ENCODE assay signal across 8 cellular contexts in the genomic region with DNA sequence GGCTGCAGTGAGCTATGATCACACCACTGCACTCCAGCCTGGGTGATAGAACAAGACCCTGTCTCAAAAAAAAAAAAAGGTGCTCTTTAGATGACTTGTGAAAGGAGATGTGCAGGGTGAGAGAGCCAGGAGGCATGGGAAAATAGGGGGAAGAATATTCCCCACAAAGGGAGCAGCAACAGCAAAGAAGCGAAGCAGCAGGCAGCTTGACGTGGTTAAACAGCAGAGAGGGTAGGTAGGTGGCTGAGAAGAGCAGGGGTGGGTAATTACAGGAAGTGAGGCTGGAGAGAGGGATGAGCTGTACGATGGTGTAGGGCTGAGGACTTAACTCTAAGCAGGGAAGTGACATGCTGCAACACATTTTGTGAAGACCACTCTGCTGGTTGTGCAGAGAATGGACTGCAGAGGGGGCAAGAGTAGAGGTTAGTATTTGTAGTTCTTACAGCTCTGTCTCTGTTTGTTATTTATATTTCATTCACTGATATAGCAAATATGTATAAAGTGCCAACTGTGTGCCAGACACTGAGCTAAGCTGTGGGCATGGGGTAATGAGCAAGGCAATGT. TPM values are rescaled to one million over a fixed set of nuclear protein-coding genes. Genes with fewer than 3 reads are reported as not detected.
DNase-seq lines count a peak whose midpoint lies in the region; ATAC-seq, FAIRE-seq and TF ChIP-seq lines count a peak whose summit lies in the region.

No MANE protein-coding gene starts in this region.

- H3K27me3 ChIP-seq in left ventricle myocardium inferior (ENCODE audit: low read depth) (no peaks in the 10 kb centered on the region), right atrium auricular region (no peaks in the 10 kb centered on the region), mammary epithelial cell (ENCODE audit: insufficient read depth, low read length) (no peaks in the 10 kb centered on the region)

- 50% methylated on average over 2 of the region's 3 CpGs for WGBS in mammary epithelial cell (ENCODE audit: low coverage, missing lambda C conversion rate)

- ATAC-seq in HG03520 (IDR thresholded peaks at IDR 0.05; ENCODE audit: unreplicated experiment) = peak; percentile 34
- no peak for ATAC-seq in GM18511 (IDR thresholded peaks at IDR 0.05; ENCODE audit: unreplicated experiment)

- dilution Hi-C loops in mammary epithelial cell (cut with HindIII; ENCODE audit: low sequenced_read_pairs) = no loop called here

- intact Hi-C loops in left ventricle myocardium inferior (cut with micrococcal nuclease) = no loop called here
- intact Hi-C loops in mammary epithelial cell (cut with micrococcal nuclease) = loop anchor here (1.0 to 2.0 kb wide), 2 partner anchors 43 to 143 kb away; partner anchors contain the start of gene CNEP1R1

- TF ChIP-seq CTCF in left ventricle myocardium inferior (IDR thresholded peaks at IDR 0.05; ENCODE audit: borderline replicate concordance) = peak; percentile 43
- TF ChIP-seq CTCF in right atrium auricular region (IDR thresholded peaks at IDR 0.05) = peak in 1 of 2 donors; percentile 52
- peak; percentile 38 to 51 for TF ChIP-seq CTCF in mammary epithelial cell (conservative IDR thresholded peaks at IDR 0.05 in 1 of 2, IDR thresholded peaks at IDR 0.05 in 1 of 2; ENCODE audit: extremely low read depth in 1 of 2, insufficient read depth in 1 of 2, low read depth in 1 of 2, low read length in 2 of 2)

- H2AFZ ChIP-seq in mammary epithelial cell (ENCODE audit: low read depth, low read length) = no peak overlapping the region

- no TSS peak for BruUV-seq in mammary epithelial cell (replicated peaks; lab: Mats Ljungman, UMichigan)

- no peak overlapping the region for H3K9ac ChIP-seq in mammary epithelial cell (ENCODE audit: insufficient read depth, low read length)

- no peak for FAIRE-seq in urothelium cell line (lab: Jason Lieb, UNC)

- DNase-seq in left ventricle myocardium inferior (no peak), right atrium auricular region (ENCODE audit: low spot score) (no peak), SIG-M5 treated with dmso at 0.1 percent for 504 hours (lab: John Stamatoyannopoulos, UW; ENCODE audit: unreplicated experiment) (peak; percentile 81), mammary epithelial cell (peak; percentile 16), lung microvascular endothelial cell (ENCODE audit: low read depth in 2 of 2) (peak; percentile 76 to 82), urothelium cell line (ENCODE audit: low spot score) (peak; percentile 21)

- peaks cover 54% of the 10 kb centered on the region for H3K79me2 ChIP-seq in mammary epithelial cell (ENCODE audit: insufficient read depth, low read length)

- no peak overlapping the region for H3K27ac ChIP-seq in left ventricle myocardium inferior (replicated peaks)
- no peak overlapping the region for H3K27ac ChIP-seq in right atrium auricular region
- no peak overlapping the region for H3K27ac ChIP-seq in mammary epithelial cell (ENCODE audit: insufficient read depth, low read depth, low read length)

- CTCF ChIA-PET in mammary epithelial cell (lab: Charles Lee; ENCODE audit: low non-redundant PET) = interaction anchor here (0.7 to 1.2 kb wide), 2 partner anchors 22 to 143 kb away, joined by 3 to 10 read pairs; no protein-coding TSS in a partner anchor

- H3K9me3 ChIP-seq in left ventricle myocardium inferior (replicated peaks) (no peaks in the 10 kb centered on the region), right atrium auricular region (no peaks in the 10 kb centered on the region), mammary epithelial cell (replicated peaks; ENCODE audit: insufficient read depth, low read length) (no peaks in the 10 kb centered on the region)

- H3K36me3 ChIP-seq in left ventricle myocardium inferior (peaks cover 19% of the 10 kb centered on the region), right atrium auricular region (peaks cover 11% of the 10 kb centered on the region), mammary epithelial cell (ENCODE audit: insufficient read depth, low read length) (peaks cover 8% of the 10 kb centered on the region)

- H4K20me1 ChIP-seq in mammary epithelial cell (ENCODE audit: insufficient read depth, low read length) = no peaks in the 10 kb centered on the region

- peak overlapping the region; percentile 94 for H3K4me3 ChIP-seq in left ventricle myocardium inferior
- H3K4me3 ChIP-seq in right atrium auricular region = no peak overlapping the region
- peak overlapping the region in 1 of 3 experiments; percentile 99 for H3K4me3 ChIP-seq in mammary epithelial cell (replicated peaks in 1 of 3; ENCODE audit: insufficient read depth in 1 of 3, low read depth in 2 of 3, low read length in 3 of 3)

- H3K4me2 ChIP-seq in mammary epithelial cell (ENCODE audit: insufficient read depth, low read depth, low read length) = peak overlapping the region; percentile 96

- in situ Hi-C loops in mammary epithelial cell (cut with MboI; ENCODE audit: low sequenced_read_pairs in 2 of 2) = loop anchor here in 1 of 2 donors (25.0 kb wide), 1 partner anchor 295 kb away; the partner anchor contains the start of gene BRD7

- H3K4me1 ChIP-seq in left ventricle myocardium inferior = peaks cover 41% of the 10 kb centered on the region
- peaks cover 0 to 23% of the 10 kb centered on the region in 2 donors for H3K4me1 ChIP-seq in right atrium auricular region
- H3K4me1 ChIP-seq in mammary epithelial cell (ENCODE audit: insufficient read depth, low read length) = peaks cover 15% of the 10 kb centered on the region

RNA-seq across cellular contexts. Expression of gene HEATR3, which starts 1.6 kb away (rescaled TPM):
- total RNA-seq in left ventricle myocardium inferior = 9.0 TPM
- total RNA-seq in right atrium auricular region = 10 to 100 TPM in 1 of 2 donors, 1 to 10 TPM in 1; 5.6 to 11.7 TPM
- 10 to 100 TPM; 18.7 to 23.8 TPM for total RNA-seq in mammary epithelial cell
- 17.3 TPM for polyA plus RNA-seq in mammary epithelial cell
- 17.6 TPM for polyA minus RNA-seq in mammary epithelial cell
- 20.0 and 24.6 TPM in 2 replicates for total RNA-seq in lung microvascular endothelial cell

RNA-seq across cellular contexts. Expression of gene CNEP1R1, which starts 42.3 kb away (rescaled TPM):
- total RNA-seq in left ventricle myocardium inferior (18.9 TPM), right atrium auricular region (10 to 100 TPM; 11.6 to 13.3 TPM), mammary epithelial cell (10 to 100 TPM; 19.9 to 32.2 TPM), lung microvascular endothelial cell (20.9 and 26.6 TPM in 2 replicates)
- polyA plus RNA-seq in mammary epithelial cell = 13.1 TPM
- 4.2 TPM for polyA minus RNA-seq in mammary epithelial cell

Comparison
In these comparisons a context has a peak if more than half of its experiments do, and no peak if none do; other contexts are left out.
1. DNase-seq: peak in SIG-M5 treated with dmso at 0.1 percent for 504 hours (single experiment), mammary epithelial cell (single experiment), lung microvascular endothelial cell (2 of 2) and urothelium cell line (single experiment); none in left ventricle myocardium inferior (single experiment) and right atrium auricular region (single experiment).